Comparison of ENCODE assay signal across 1 cellular context in genomic region chr3:85259748-85260147, GRCh38.
TF ChIP-seq lines count a peak whose summit lies in the region.

No MANE protein-coding gene starts in this region.

TF ChIP-seq in IMR-90, 13 proteins besides CTCF, POLR2A, EP300 and RAD21 (continued from another document):
- TF ChIP-seq ELK1 (IDR thresholded peaks at IDR 0.05; ENCODE audit: borderline replicate concordance, low read depth, low read length), result no peak
- no peak for TF ChIP-seq RFX5 (IDR thresholded peaks at IDR 0.05; ENCODE audit: low read depth, low read length)
- no peak for TF ChIP-seq RCOR1 (IDR thresholded peaks at IDR 0.05; ENCODE audit: insufficient replicate concordance, low read length)
- no peak for TF ChIP-seq BHLHE40 (IDR thresholded peaks at IDR 0.05; ENCODE audit: low read depth, low read length)
- TF ChIP-seq FOS (IDR thresholded peaks at IDR 0.05; ENCODE audit: low read depth, low read length), result no peak
- TF ChIP-seq USF2 (IDR thresholded peaks at IDR 0.05; ENCODE audit: low read depth, low read length), result no peak
- no peak for TF ChIP-seq MXI1 (IDR thresholded peaks at IDR 0.05; ENCODE audit: borderline replicate concordance, low read depth, low read length)
- no peak for TF ChIP-seq CEBPB (IDR thresholded peaks at IDR 0.05; ENCODE audit: low read depth, low read length)
- TF ChIP-seq MAZ (IDR thresholded peaks at IDR 0.05; ENCODE audit: borderline replicate concordance, low read depth, low read length), result no peak
- no peak for TF ChIP-seq MAFK (IDR thresholded peaks at IDR 0.05; ENCODE audit: low read depth, low read length)
- no peak for TF ChIP-seq SMC3 (IDR thresholded peaks at IDR 0.05; ENCODE audit: low read depth, low read length)
